In the genomic region with DNA sequence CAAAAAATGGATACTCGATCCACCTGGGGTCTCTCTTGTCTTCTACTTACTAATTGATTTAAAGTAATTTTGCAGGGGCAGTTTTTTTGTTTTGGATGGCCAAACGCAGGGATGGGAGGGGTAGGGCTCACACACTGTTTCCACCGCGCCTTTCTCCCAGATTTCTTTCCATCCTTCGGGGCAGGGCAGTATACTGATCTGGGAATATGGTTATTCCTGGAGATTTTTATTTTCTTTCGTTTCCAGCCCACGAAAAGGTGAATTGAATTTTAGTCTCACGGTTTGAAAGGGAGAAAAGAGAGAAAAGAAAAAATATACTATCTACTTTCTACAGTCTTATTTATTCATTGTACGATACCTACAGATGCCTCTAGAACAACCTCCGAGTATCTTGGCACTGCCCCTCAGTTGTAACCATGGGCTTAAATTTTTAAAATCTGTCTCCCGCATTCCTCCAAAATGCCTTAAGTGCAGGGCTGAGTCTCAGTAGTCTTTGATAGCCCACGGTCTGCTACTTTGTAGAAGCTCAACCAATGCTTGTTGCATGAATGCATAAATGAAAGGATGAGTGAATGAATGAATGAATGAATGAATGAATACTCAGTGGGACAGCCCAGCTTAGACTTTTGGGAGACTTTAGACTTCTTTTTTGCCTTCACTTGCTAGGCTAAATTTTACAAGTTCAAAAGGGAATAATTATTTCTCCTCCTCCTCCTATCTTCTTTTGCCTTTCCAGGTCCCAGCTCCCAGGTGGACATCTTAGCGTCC, we compare ENCODE assay signal across 1 cellular context.
TF ChIP-seq lines count a peak whose summit lies in the region.

No MANE protein-coding gene starts in this region.

TF ChIP-seq in HepG2, 621 proteins besides CTCF, POLR2A, EP300 and RAD21 (continued from another document):
- TF ChIP-seq ZBTB43 (CRISPR knock-in tag; conservative IDR thresholded peaks at IDR 0.05), result no peak; the same call in 1 of the 2 replicates
- TF ChIP-seq SMAD9 (CRISPR knock-in tag; IDR thresholded peaks at IDR 0.05), result peak; percentile 14; the same call in 1 of the 2 replicates
- TF ChIP-seq ZNF30 (CRISPR knock-in tag; IDR thresholded peaks at IDR 0.05), result no peak
- TF ChIP-seq SYNCRIP (IDR thresholded peaks at IDR 0.05; ENCODE audit: insufficient read depth, low read depth, low read length), result no peak
- no peak for TF ChIP-seq ZNF280B (CRISPR knock-in tag; IDR thresholded peaks at IDR 0.05; ENCODE audit: borderline replicate concordance)
- TF ChIP-seq MYC (CRISPR knock-in tag; IDR thresholded peaks at IDR 0.05; ENCODE audit: borderline replicate concordance), result no peak
- peak; percentile 92 for TF ChIP-seq ZNF24 (IDR thresholded peaks at IDR 0.05)
- no peak for TF ChIP-seq THYN1 (CRISPR knock-in tag; IDR thresholded peaks at IDR 0.05; ENCODE audit: borderline replicate concordance, low read depth)
- 0 out of 2 replicates have a peak, but pooled peaks have one; percentile 5 for TF ChIP-seq KLF6 (CRISPR knock-in tag; IDR thresholded peaks at IDR 0.05)
- TF ChIP-seq KAT2B (IDR thresholded peaks at IDR 0.05; ENCODE audit: borderline replicate concordance, low read depth, low read length), result no peak
- 0 out of 2 replicates have a peak, but pooled peaks have one; percentile 14 for TF ChIP-seq ZSCAN30 (CRISPR knock-in tag; IDR thresholded peaks at IDR 0.05)
- no peak for TF ChIP-seq ZNF281 (CRISPR knock-in tag; IDR thresholded peaks at IDR 0.05; ENCODE audit: borderline replicate concordance)
- peak; percentile 1; the same call in 1 of the 2 replicates for TF ChIP-seq DMAP1 (CRISPR knock-in tag; IDR thresholded peaks at IDR 0.05)
- no peak for TF ChIP-seq PHF21A (CRISPR knock-in tag; IDR thresholded peaks at IDR 0.05)
- TF ChIP-seq, protein P1, sequence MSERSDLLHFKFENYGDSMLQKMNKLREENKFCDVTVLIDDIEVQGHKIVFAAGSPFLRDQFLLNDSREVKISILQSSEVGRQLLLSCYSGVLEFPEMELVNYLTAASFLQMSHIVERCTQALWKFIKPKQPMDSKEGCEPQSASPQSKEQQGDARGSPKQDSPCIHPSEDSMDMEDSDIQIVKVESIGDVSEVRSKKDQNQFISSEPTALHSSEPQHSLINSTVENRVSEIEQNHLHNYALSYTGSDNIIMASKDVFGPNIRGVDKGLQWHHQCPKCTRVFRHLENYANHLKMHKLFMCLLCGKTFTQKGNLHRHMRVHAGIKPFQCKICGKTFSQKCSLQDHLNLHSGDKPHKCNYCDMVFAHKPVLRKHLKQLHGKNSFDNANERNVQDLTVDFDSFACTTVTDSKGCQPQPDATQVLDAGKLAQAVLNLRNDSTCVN (CRISPR knock-in tag; IDR thresholded peaks at IDR 0.05; ENCODE audit: borderline replicate concordance), result 0 out of 2 replicates have a peak, but pooled peaks have one; percentile 7
- TF ChIP-seq ZFP37 (CRISPR knock-in tag; IDR thresholded peaks at IDR 0.05; ENCODE audit: borderline replicate concordance), result peak; percentile 83; the same call in 1 of the 2 replicates
- TF ChIP-seq, protein P2, sequence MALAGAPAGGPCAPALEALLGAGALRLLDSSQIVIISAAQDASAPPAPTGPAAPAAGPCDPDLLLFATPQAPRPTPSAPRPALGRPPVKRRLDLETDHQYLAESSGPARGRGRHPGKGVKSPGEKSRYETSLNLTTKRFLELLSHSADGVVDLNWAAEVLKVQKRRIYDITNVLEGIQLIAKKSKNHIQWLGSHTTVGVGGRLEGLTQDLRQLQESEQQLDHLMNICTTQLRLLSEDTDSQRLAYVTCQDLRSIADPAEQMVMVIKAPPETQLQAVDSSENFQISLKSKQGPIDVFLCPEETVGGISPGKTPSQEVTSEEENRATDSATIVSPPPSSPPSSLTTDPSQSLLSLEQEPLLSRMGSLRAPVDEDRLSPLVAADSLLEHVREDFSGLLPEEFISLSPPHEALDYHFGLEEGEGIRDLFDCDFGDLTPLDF (CRISPR knock-in tag; IDR thresholded peaks at IDR 0.05), result no peak
- TF ChIP-seq ZNF691 (CRISPR knock-in tag; IDR thresholded peaks at IDR 0.05; ENCODE audit: borderline replicate concordance, low read depth), result no peak
- TF ChIP-seq RCOR2 (CRISPR knock-in tag; IDR thresholded peaks at IDR 0.05), result 0 out of 2 replicates have a peak, but pooled peaks have one; percentile 8
- TF ChIP-seq, protein P3, sequence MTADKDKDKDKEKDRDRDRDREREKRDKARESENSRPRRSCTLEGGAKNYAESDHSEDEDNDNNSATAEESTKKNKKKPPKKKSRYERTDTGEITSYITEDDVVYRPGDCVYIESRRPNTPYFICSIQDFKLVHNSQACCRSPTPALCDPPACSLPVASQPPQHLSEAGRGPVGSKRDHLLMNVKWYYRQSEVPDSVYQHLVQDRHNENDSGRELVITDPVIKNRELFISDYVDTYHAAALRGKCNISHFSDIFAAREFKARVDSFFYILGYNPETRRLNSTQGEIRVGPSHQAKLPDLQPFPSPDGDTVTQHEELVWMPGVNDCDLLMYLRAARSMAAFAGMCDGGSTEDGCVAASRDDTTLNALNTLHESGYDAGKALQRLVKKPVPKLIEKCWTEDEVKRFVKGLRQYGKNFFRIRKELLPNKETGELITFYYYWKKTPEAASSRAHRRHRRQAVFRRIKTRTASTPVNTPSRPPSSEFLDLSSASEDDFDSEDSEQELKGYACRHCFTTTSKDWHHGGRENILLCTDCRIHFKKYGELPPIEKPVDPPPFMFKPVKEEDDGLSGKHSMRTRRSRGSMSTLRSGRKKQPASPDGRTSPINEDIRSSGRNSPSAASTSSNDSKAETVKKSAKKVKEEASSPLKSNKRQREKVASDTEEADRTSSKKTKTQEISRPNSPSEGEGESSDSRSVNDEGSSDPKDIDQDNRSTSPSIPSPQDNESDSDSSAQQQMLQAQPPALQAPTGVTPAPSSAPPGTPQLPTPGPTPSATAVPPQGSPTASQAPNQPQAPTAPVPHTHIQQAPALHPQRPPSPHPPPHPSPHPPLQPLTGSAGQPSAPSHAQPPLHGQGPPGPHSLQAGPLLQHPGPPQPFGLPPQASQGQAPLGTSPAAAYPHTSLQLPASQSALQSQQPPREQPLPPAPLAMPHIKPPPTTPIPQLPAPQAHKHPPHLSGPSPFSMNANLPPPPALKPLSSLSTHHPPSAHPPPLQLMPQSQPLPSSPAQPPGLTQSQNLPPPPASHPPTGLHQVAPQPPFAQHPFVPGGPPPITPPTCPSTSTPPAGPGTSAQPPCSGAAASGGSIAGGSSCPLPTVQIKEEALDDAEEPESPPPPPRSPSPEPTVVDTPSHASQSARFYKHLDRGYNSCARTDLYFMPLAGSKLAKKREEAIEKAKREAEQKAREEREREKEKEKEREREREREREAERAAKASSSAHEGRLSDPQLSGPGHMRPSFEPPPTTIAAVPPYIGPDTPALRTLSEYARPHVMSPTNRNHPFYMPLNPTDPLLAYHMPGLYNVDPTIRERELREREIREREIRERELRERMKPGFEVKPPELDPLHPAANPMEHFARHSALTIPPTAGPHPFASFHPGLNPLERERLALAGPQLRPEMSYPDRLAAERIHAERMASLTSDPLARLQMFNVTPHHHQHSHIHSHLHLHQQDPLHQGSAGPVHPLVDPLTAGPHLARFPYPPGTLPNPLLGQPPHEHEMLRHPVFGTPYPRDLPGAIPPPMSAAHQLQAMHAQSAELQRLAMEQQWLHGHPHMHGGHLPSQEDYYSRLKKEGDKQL (CRISPR knock-in tag; IDR thresholded peaks at IDR 0.05; ENCODE audit: low read depth), result no peak
- TF ChIP-seq JUND (CRISPR knock-in tag; IDR thresholded peaks at IDR 0.05), result no peak
- TF ChIP-seq ZNF891 (CRISPR knock-in tag; IDR thresholded peaks at IDR 0.05), result no peak
- no peak for TF ChIP-seq LBX2 (CRISPR knock-in tag; IDR thresholded peaks at IDR 0.05; ENCODE audit: borderline replicate concordance)
- TF ChIP-seq CENPBD1 (CRISPR knock-in tag; IDR thresholded peaks at IDR 0.05; ENCODE audit: borderline replicate concordance, low read depth), result peak; percentile 22; the same call in 1 of the 2 replicates
- 0 out of 2 replicates have a peak, but pooled peaks have one; percentile 42 for TF ChIP-seq NR2F2 (IDR thresholded peaks at IDR 0.05; ENCODE audit: borderline replicate concordance, low read depth)
- TF ChIP-seq ZNF704 (CRISPR knock-in tag; IDR thresholded peaks at IDR 0.05; ENCODE audit: borderline replicate concordance), result no peak
- no peak for TF ChIP-seq ZNF350 (CRISPR knock-in tag; IDR thresholded peaks at IDR 0.05; ENCODE audit: borderline replicate concordance, low read depth)
TF ChIP-seq in HepG2: peak in this region for 12.
